ENCODE assay signal across 27 cellular contexts in genomic region chr12:43599066-43599465, GRCh38. TPM values are rescaled to one million over a fixed set of nuclear protein-coding genes. Genes with fewer than 3 reads are reported as not detected.
"Had no signal": no experiment of that assay in that cellular context is flagged by ENCODE, and none has a peak within 500 bp of the region (broad histone marks: within the 10 kb centered on the region; RNA-seq: fewer than 3 reads in every experiment).

No MANE protein-coding gene starts in this region.

- DNase-seq: colonic mucosa; cortex of kidney; dermis blood vessel endothelial cell; dorsolateral prefrontal cortex; effector CD4-positive, alpha-beta T cell; effector CD8-positive, alpha-beta T cell; effector memory CD4-positive, alpha-beta T cell; effector memory CD8-positive, alpha-beta T cell; endodermal cell; erythroblast; esophagus squamous epithelium; foreskin fibroblast; foreskin keratinocyte; foreskin melanocyte; gastrocnemius medialis; glutamatergic neuron; head of caudate nucleus; heart left ventricle; heart right ventricle had no signal

- H3K9me3 Mint-ChIP-seq: dendritic cell treated with granulocyte-macrophage colony-stimulating factor and Interleukin-4, amounts not matched to agents 40 ng/mL and 50 ng/mL, for 4 days; effector memory CD8-positive, alpha-beta T cell; endodermal cell had no signal

- H3K27me3 Mint-ChIP-seq: dendritic cell treated with granulocyte-macrophage colony-stimulating factor and Interleukin-4, amounts not matched to agents 40 ng/mL and 50 ng/mL, for 4 days; effector memory CD8-positive, alpha-beta T cell had no signal

- H3K4me3 ChIP-seq: colonic mucosa, coronary artery, dorsolateral prefrontal cortex, esophagus muscularis mucosa, esophagus squamous epithelium, gastrocnemius medialis, gastroesophageal sphincter, heart left ventricle, heart right ventricle had no signal

- H3K27ac Mint-ChIP-seq: dendritic cell treated with granulocyte-macrophage colony-stimulating factor and Interleukin-4, amounts not matched to agents 40 ng/mL and 50 ng/mL, for 4 days; effector memory CD8-positive, alpha-beta T cell; endodermal cell had no signal

- H3K4me1 ChIP-seq: colonic mucosa, esophagus squamous epithelium, foreskin keratinocyte, gastrocnemius medialis, gastroesophageal sphincter, heart left ventricle, heart right ventricle had no signal

- H3K4me1 Mint-ChIP-seq: endodermal cell had no signal

- H3K27ac ChIP-seq: colonic mucosa, coronary artery, dorsolateral prefrontal cortex, epithelial cell of prostate, esophagus muscularis mucosa, esophagus squamous epithelium, foreskin keratinocyte, gastrocnemius medialis, gastroesophageal sphincter, heart left ventricle, heart right ventricle had no signal

- H3K36me3 ChIP-seq: colonic mucosa, esophagus muscularis mucosa, esophagus squamous epithelium, gastrocnemius medialis, gastroesophageal sphincter, heart left ventricle, heart right ventricle had no signal

- H3K27me3 ChIP-seq: colonic mucosa, esophagus muscularis mucosa, esophagus squamous epithelium, foreskin keratinocyte, gastrocnemius medialis, gastroesophageal sphincter, heart left ventricle, heart right ventricle had no signal

- H3K9me3 ChIP-seq: colonic mucosa, esophagus muscularis mucosa, esophagus squamous epithelium, gastrocnemius medialis, gastroesophageal sphincter, heart left ventricle, heart right ventricle had no signal

- H3K4me3 Mint-ChIP-seq: dendritic cell treated with granulocyte-macrophage colony-stimulating factor and Interleukin-4, amounts not matched to agents 40 ng/mL and 50 ng/mL, for 4 days; effector memory CD8-positive, alpha-beta T cell; endodermal cell had no signal

RNA-seq across cellular contexts. Expression of gene ADAMTS20, which starts 47.1 kb away (rescaled TPM):
- polyA plus RNA-seq: endothelial cell of umbilical vein, esophagus, fibroblast of lung, foreskin keratinocyte, heart left ventricle, heart right ventricle had no signal
